14 cellular contexts compared by ENCODE assay signal in the genomic region with DNA sequence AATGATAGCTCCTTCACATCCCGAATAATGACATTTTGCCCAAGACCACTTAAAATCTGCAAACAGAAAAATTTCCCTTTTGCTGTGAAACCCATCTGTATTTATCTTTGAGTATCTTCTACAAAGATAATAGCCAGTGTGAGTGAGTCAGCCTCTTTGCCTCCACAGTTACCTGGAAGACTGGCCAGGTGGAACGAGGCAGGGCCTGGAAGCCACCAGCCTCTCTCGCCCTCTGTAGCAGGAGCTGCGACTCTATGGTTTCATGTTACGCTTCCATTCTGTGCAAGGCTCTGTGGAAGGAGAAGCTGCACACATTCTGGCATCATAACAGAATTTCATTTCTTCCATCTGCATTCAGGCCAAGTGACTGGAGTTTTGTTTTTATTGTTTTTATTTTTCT.
A peak's percentile ranks its signal among the peaks of the same experiment; 100 is the strongest.
DNase-seq lines count a peak whose midpoint lies in the region.
"Had no signal": no experiment of that assay in that cellular context is flagged by ENCODE, and none has a peak within 500 bp of the region (broad histone marks: within the 10 kb centered on the region; RNA-seq: fewer than 3 reads in every experiment).

No MANE protein-coding gene starts in this region.

- DNase-seq in DMS79 (lab: John Stamatoyannopoulos, UW) (peak; percentile 38), NCI-H128 (lab: John Stamatoyannopoulos, UW; ENCODE audit: unreplicated experiment) (peak; percentile 48), NCI-H2196 treated with DMSO at 0.1 percent for 48 hours (lab: John Stamatoyannopoulos, UW; ENCODE audit: unreplicated experiment) (peak; percentile 32), islet precursor cell (peak; percentile 56), GM19240 (ENCODE audit: insufficient read length, low spot score) (no peak), nucleus accumbens (lab: John Stamatoyannopoulos, UW) (no peak)
- DNase-seq in activated CD4-positive, CD25-positive, alpha-beta regulatory T cell (lab: John Stamatoyannopoulos, UW): no peak
- DNase-seq: ACHN, AML-193, COR-L47, MG63, NCI-H1092 treated with DMSO at 0.1 percent for 48 hours, NCI-H187, NCI-H446 had no signal

Comparison
In these comparisons a context has a peak if more than half of its experiments do, and no peak if none do; other contexts are left out.
1. DNase-seq: peak in DMS79 (single experiment), NCI-H128 (single experiment), NCI-H2196 treated with DMSO at 0.1 percent for 48 hours (single experiment) and islet precursor cell (single experiment); none in activated CD4-positive, CD25-positive, alpha-beta regulatory T cell (0 of 4), GM19240 (single experiment) and nucleus accumbens (0 of 56).